Comparison of ENCODE assay signal across 18 cellular contexts in the genomic region with DNA sequence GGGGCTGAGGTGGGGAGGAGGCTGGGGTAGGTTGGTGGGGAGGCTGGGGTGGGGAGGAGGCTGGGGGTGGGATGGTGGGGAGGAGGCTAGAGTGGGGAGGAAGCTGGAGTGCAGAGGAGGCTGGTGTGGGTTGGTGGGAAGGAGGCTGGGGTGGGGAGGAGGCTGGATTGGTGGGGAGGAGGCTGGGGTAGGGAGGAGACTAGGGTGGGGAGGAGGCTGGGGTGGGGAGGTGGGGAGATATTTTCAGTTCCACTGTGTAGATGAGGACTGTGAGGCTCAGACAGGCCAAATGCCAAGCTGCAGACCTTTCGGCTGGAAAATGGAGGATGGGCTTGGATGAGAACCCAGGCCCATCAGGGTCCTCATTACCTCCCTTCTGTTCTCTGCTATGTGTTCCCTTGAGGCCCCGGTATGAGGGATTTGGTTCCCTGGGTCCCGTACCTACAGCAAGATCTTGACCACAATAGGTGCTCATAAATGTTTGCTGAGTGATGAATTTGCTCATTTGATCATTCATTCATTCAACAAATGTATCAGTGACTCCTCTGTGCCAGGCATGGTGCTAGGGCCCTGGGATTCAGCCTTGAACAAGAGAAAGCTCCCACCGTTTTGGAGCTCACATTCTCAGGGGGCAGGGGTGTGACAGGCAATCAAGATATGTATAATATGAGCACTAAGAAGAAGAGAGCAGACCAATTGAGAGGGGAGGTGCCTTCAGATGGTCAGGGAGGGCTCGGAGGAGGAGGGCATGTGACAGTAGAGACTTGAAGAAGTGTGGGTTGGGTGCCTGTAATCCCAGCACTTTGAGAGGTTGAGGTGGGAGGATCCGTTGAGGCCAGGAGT. TPM values are rescaled to one million over a fixed set of nuclear protein-coding genes. Genes with fewer than 3 reads are reported as not detected.
A peak's percentile ranks its signal among the peaks of the same experiment; 100 is the strongest.
DNase-seq lines count a peak whose midpoint lies in the region; ATAC-seq and TF ChIP-seq lines count a peak whose summit lies in the region.
"Had no signal": no experiment of that assay in that cellular context is flagged by ENCODE, and none has a peak within 500 bp of the region (broad histone marks: within the 10 kb centered on the region; RNA-seq: fewer than 3 reads in every experiment).

No MANE protein-coding gene starts in this region.

- TF ChIP-seq CTCF in LNCaP clone FGC (IDR thresholded peaks at IDR 0.05; ENCODE audit: control insufficient read depth, extremely low read depth, insufficient read depth) (no peak), upper lobe of right lung (IDR thresholded peaks at IDR 0.05) (no peak)

- H3K27me3 Mint-ChIP-seq in activated T-cell treated with anti-CD3 and anti-CD28 coated beads, Interleukin-2, amount 50 U/mL, for 72 hours (ENCODE audit: low read depth): no peaks in the 10 kb centered on the region

- H3K27ac ChIP-seq in right cardiac atrium (ENCODE audit: low read length) (no peak overlapping the region), upper lobe of right lung (no peak overlapping the region)
- H3K27ac ChIP-seq: BLaER1 treated with 17β-estradiol and CSF1 and Interleukin-3, amounts not matched to agents 10 nM and 100 nM; stomach had no signal

- H3K4me1 Mint-ChIP-seq in activated T-cell treated with anti-CD3 and anti-CD28 coated beads, Interleukin-2, amount 50 U/mL, for 72 hours (ENCODE audit: low read depth): peaks cover 4% of the 10 kb centered on the region

- no peaks in the 10 kb centered on the region for H3K27me3 ChIP-seq in right cardiac atrium (ENCODE audit: control insufficient read depth, insufficient read depth)
- H3K27me3 ChIP-seq in upper lobe of right lung: peaks cover 7% of the 10 kb centered on the region
- H3K27me3 ChIP-seq: BLaER1 treated with 17β-estradiol and CSF1 and Interleukin-3, amounts not matched to agents 10 nM and 100 nM had no signal

- H3K4me3 ChIP-seq in right cardiac atrium (ENCODE audit: low read length) (no peak overlapping the region), LNCaP clone FGC (ENCODE audit: low read depth, low read length) (no peak overlapping the region), upper lobe of right lung (no peak overlapping the region)
- H3K4me3 ChIP-seq: BLaER1 treated with 17β-estradiol and CSF1 and Interleukin-3, amounts not matched to agents 10 nM and 100 nM; stomach had no signal

- no peak overlapping the region for H3K4me3 Mint-ChIP-seq in activated T-cell treated with anti-CD3 and anti-CD28 coated beads, Interleukin-2, amount 50 U/mL, for 72 hours
- H3K4me3 Mint-ChIP-seq: brain; natural killer cell treated with Interleukin-12 subunit alpha and Interleukin-12 subunit beta and Interleukin-15 and Interleukin-18, amount 100 ng/mL, for 72 hours had no signal

- no peaks in the 10 kb centered on the region for H3K36me3 ChIP-seq in upper lobe of right lung
- H3K36me3 ChIP-seq: BLaER1 treated with 17β-estradiol and CSF1 and Interleukin-3, amounts not matched to agents 10 nM and 100 nM; stomach had no signal

- intact Hi-C loops in right cardiac atrium (cut with DNase I) (no loop called here), left ventricle myocardium superior (cut with micrococcal nuclease) (no loop called here), upper lobe of right lung (cut with DNase I) (no loop called here), Right ventricle myocardium superior (cut with DNase I) (no loop called here)

- no peaks in the 10 kb centered on the region for H3K9me3 Mint-ChIP-seq in activated T-cell treated with anti-CD3 and anti-CD28 coated beads, Interleukin-2, amount 50 U/mL, for 72 hours
- H3K9me3 Mint-ChIP-seq: natural killer cell treated with Interleukin-12 subunit alpha and Interleukin-12 subunit beta and Interleukin-15 and Interleukin-18, amount 100 ng/mL, for 72 hours had no signal

- 70% methylated on average over 6 of the region's 6 CpGs for WGBS in right cardiac atrium

- H3K9me3 ChIP-seq in right cardiac atrium (ENCODE audit: control insufficient read depth, low read length) (no peaks in the 10 kb centered on the region), upper lobe of right lung (no peaks in the 10 kb centered on the region)
- H3K9me3 ChIP-seq: BLaER1 treated with 17β-estradiol and CSF1 and Interleukin-3, amounts not matched to agents 10 nM and 100 nM; stomach had no signal

- peak; percentile 55 to 67 for ATAC-seq in right cardiac atrium
- ATAC-seq in left ventricle myocardium superior: no peak
- ATAC-seq in upper lobe of right lung: peak; percentile 44
- ATAC-seq in Right ventricle myocardium superior (ENCODE audit: poor library complexity): no peak
- no peak for ATAC-seq in activated T-cell treated with anti-CD3 and anti-CD28 coated beads, Interleukin-2, amount 50 U/mL, for 72 hours (replicated peaks in 1 of 2)
- ATAC-seq: natural killer cell treated with Interleukin-12 subunit alpha and Interleukin-12 subunit beta and Interleukin-15 and Interleukin-18, amount 100 ng/mL, for 72 hours; sciatic nerve had no signal

- no peaks in the 10 kb centered on the region for H3K36me3 Mint-ChIP-seq in activated T-cell treated with anti-CD3 and anti-CD28 coated beads, Interleukin-2, amount 50 U/mL, for 72 hours (ENCODE audit: insufficient read depth in 2 of 2)
- H3K36me3 Mint-ChIP-seq: brain; natural killer cell treated with Interleukin-12 subunit alpha and Interleukin-12 subunit beta and Interleukin-15 and Interleukin-18, amount 100 ng/mL, for 72 hours had no signal

- no peaks in the 10 kb centered on the region for H3K4me1 ChIP-seq in right cardiac atrium (ENCODE audit: control insufficient read depth, insufficient read depth, low read length)
- no peaks in the 10 kb centered on the region for H3K4me1 ChIP-seq in upper lobe of right lung
- H3K4me1 ChIP-seq: stomach had no signal

- H3K27ac Mint-ChIP-seq in activated T-cell treated with anti-CD3 and anti-CD28 coated beads, Interleukin-2, amount 50 U/mL, for 72 hours: no peak overlapping the region

- DNase-seq in right cardiac atrium (peak in 1 of 3 donors; percentile 34), left ventricle myocardium superior (no peak), LNCaP clone FGC (ENCODE audit: low read depth) (peak; percentile 26), brain pericyte (ENCODE audit: low read depth, low spot score) (peak; percentile 50), upper lobe of right lung (no peak), A172 (ENCODE audit: low spot score) (no peak), Right ventricle myocardium superior (no peak)
- DNase-seq in activated T-cell treated with anti-CD3 and anti-CD28 coated beads, Interleukin-2, amount 50 U/mL, for 72 hours: no peak
- DNase-seq: activated CD4-positive, alpha-beta T cell treated with anti-CD3 and anti-CD28 coated beads for 4 hours; activated T-cell treated with anti-CD3 and anti-CD28 coated beads, Interleukin-2, amount 50 U/mL, for 48 hours; Karpas-422; NCI-H2081 treated with DMSO at 0.1 percent for 48 hours; stomach had no signal

RNA-seq across cellular contexts. Expression of a gene that starts 36.2 kb away (rescaled TPM):
- total RNA-seq in right cardiac atrium: 10 to 100 TPM in 1 of 4 donors, 1 to 10 TPM in 3; 6.5 to 10.9 (median 8.0) TPM
- 8.3 TPM for polyA plus RNA-seq in right cardiac atrium
- total RNA-seq in left ventricle myocardium superior: 5.2 TPM
- total RNA-seq in upper lobe of right lung: 19.7 TPM
- total RNA-seq in A172 (2014; rRNA removed; shearing (Covaris generic)): 17.8 and 34.3 TPM in 2 replicates
- total RNA-seq in Right ventricle myocardium superior: 3.5 TPM
- 10 to 100 TPM; 28.2 to 30.0 TPM for total RNA-seq in activated T-cell treated with anti-CD3 and anti-CD28 coated beads, Interleukin-2, amount 50 U/mL, for 72 hours

RNA-seq across cellular contexts. Expression of a gene that starts 52.4 kb away (rescaled TPM):
- total RNA-seq in right cardiac atrium: under 1 TPM in 1 of 4 donors, not detected in 3; 0.06 TPM
- not detected for polyA plus RNA-seq in right cardiac atrium
- total RNA-seq in left ventricle myocardium superior: not detected
- 0.09 TPM for total RNA-seq in upper lobe of right lung
- not detected in 2 replicates for total RNA-seq in A172 (2014; rRNA removed; shearing (Covaris generic))
- total RNA-seq in Right ventricle myocardium superior: not detected
- under 1 TPM; 0.16 to 0.17 TPM for total RNA-seq in activated T-cell treated with anti-CD3 and anti-CD28 coated beads, Interleukin-2, amount 50 U/mL, for 72 hours
- total RNA-seq: T-helper 1 cell treated with Interleukin-12 subunit alpha and Interleukin-12 subunit beta and Interleukin-4 antibody, amounts not matched to agents 30 ng/mL and 1 ng/mL, for 36 hours had no signal

Comparison
In these comparisons a context has a peak if more than half of its experiments do, and no peak if none do; other contexts are left out.
1. ATAC-seq: peak in right cardiac atrium (2 of 2) and upper lobe of right lung (single experiment); none in left ventricle myocardium superior (single experiment), Right ventricle myocardium superior (single experiment) and activated T-cell treated with anti-CD3 and anti-CD28 coated beads, Interleukin-2, amount 50 U/mL, for 72 hours (0 of 2).
2. DNase-seq: peak in LNCaP clone FGC (single experiment) and brain pericyte (single experiment); none in left ventricle myocardium superior (single experiment), upper lobe of right lung (single experiment), A172 (single experiment), Right ventricle myocardium superior (single experiment) and activated T-cell treated with anti-CD3 and anti-CD28 coated beads, Interleukin-2, amount 50 U/mL, for 72 hours (0 of 2).